Comparison of ENCODE assay signal across 26 cellular contexts in the genomic region with DNA sequence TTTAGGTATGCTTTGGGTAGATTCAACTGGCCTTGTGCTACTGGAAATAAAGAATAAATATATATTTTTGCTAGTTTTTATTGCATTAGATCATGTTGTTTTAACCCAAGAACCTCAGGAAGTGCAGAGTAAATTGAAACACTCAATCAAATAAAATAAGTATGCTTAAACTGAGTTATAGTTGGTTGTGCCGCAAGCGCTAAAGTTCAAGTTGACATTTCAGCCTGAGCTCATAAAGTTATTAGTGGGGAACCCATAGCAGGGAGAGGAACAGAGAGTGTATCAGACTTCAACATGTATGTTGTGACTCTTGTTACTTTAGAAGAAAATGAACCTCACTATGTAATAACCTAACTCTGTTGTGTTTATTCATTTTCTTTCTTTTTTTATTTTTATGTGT.
"Had no signal": no experiment of that assay in that cellular context is flagged by ENCODE, and none has a peak within 500 bp of the region (broad histone marks: within the 10 kb centered on the region; RNA-seq: fewer than 3 reads in every experiment).

No MANE protein-coding gene starts in this region.

- H3K36me3 Mint-ChIP-seq: stimulated activated effector memory CD8-positive, alpha-beta T cell treated with anti-CD3 and anti-CD28 coated beads, Interleukin-12 subunit alpha, Interleukin-12 subunit beta, amount 100 ng/mL, for 72 hours; type B pancreatic cell had no signal

- DNase-seq: stimulated activated CD4-positive, alpha-beta T cell treated with anti-CD3 and anti-CD28 coated beads, Interleukin-2, amount 100 ng/mL, for 48 hours; stimulated activated CD4-positive, alpha-beta T cell treated with anti-CD3 and anti-CD28 coated beads, Interleukin-4, amount 100 ng/mL, for 1 hour; stimulated activated CD4-positive, alpha-beta T cell treated with anti-CD3 and anti-CD28 coated beads, Interleukin-4, amount 100 ng/mL, for 24 hours; stimulated activated CD4-positive, alpha-beta T cell treated with anti-CD3 and anti-CD28 coated beads, Interleukin-4, amount 100 ng/mL, for 4 hours; stimulated activated CD8-positive, alpha-beta memory T cell treated with anti-CD3 and anti-CD28 coated beads, Interleukin-4, amount 100 ng/mL, for 48 hours; stimulated activated naive B cell treated with anti-CD40 and anti-IgM and Interleukin-4, amounts not matched to agents 10 μg/mL and 1 μg/mL and 100 μg/mL, for 72 hours; stimulated activated naive CD4-positive, alpha-beta T cell; stimulated activated naive CD4-positive, alpha-beta T cell treated with Interleukin-2 at 50 U/mL for 16 hours; stimulated activated naive CD8-positive, alpha-beta T cell treated with anti-CD3 and anti-CD28 coated beads, Interleukin-15, amount 100 ng/mL, for 72 hours; stimulated activated naive CD8-positive, alpha-beta T cell treated with anti-CD3 and anti-CD28 coated beads, Interleukin-15, Interleukin-2, amounts not matched to agents 100 U/mL and 50 U/mL, for 24 hours; stomach; substantia nigra; testis; thyroid gland; tibial artery; transverse colon; upper lobe of left lung; upper lobe of right lung; uterus had no signal

- ATAC-seq: stimulated activated effector memory CD8-positive, alpha-beta T cell treated with anti-CD3 and anti-CD28 coated beads, Interleukin-12 subunit alpha, Interleukin-12 subunit beta, amount 100 ng/mL, for 72 hours; stimulated activated naive B cell treated with anti-CD40 and anti-IgM and Interleukin-4, amounts not matched to agents 10 μg/mL and 1 μg/mL and 100 μg/mL, for 72 hours; stimulated activated naive CD8-positive, alpha-beta T cell treated with anti-CD3 and anti-CD28 coated beads, Interleukin-15, amount 100 ng/mL, for 72 hours; stimulated activated naive CD8-positive, alpha-beta T cell treated with anti-CD3 and anti-CD28 coated beads, Interleukin-15, Interleukin-2, amounts not matched to agents 100 U/mL and 50 U/mL, for 24 hours; upper lobe of right lung had no signal

- H3K9me3 Mint-ChIP-seq: stimulated activated effector memory CD8-positive, alpha-beta T cell treated with anti-CD3 and anti-CD28 coated beads, Interleukin-12 subunit alpha, Interleukin-12 subunit beta, amount 100 ng/mL, for 72 hours; stimulated activated naive B cell treated with anti-CD40 and anti-IgM and Interleukin-4, amounts not matched to agents 10 μg/mL and 1 μg/mL and 100 μg/mL, for 72 hours; stimulated activated naive CD8-positive, alpha-beta T cell treated with anti-CD3 and anti-CD28 coated beads, Interleukin-15, amount 100 ng/mL, for 72 hours; stimulated activated naive CD8-positive, alpha-beta T cell treated with anti-CD3 and anti-CD28 coated beads, Interleukin-15, Interleukin-2, amounts not matched to agents 100 ng/mL and 50 ng/mL, for 24 hours had no signal

- H3K9me3 ChIP-seq: suprapubic skin, testis, thyroid gland, upper lobe of left lung, upper lobe of right lung, uterus, vagina had no signal

- H3K4me3 Mint-ChIP-seq: stimulated activated effector memory CD8-positive, alpha-beta T cell treated with anti-CD3 and anti-CD28 coated beads, Interleukin-12 subunit alpha, Interleukin-12 subunit beta, amount 100 ng/mL, for 72 hours; stimulated activated naive B cell treated with anti-CD40 and anti-IgM and Interleukin-4, amounts not matched to agents 10 μg/mL and 1 μg/mL and 100 μg/mL, for 72 hours; stimulated activated naive CD8-positive, alpha-beta T cell treated with anti-CD3 and anti-CD28 coated beads, Interleukin-15, amount 100 ng/mL, for 72 hours; stimulated activated naive CD8-positive, alpha-beta T cell treated with anti-CD3 and anti-CD28 coated beads, Interleukin-15, Interleukin-2, amounts not matched to agents 100 ng/mL and 50 ng/mL, for 24 hours; type B pancreatic cell had no signal

- H3K4me1 Mint-ChIP-seq: stimulated activated effector memory CD8-positive, alpha-beta T cell treated with anti-CD3 and anti-CD28 coated beads, Interleukin-12 subunit alpha, Interleukin-12 subunit beta, amount 100 ng/mL, for 72 hours; stimulated activated naive B cell treated with anti-CD40 and anti-IgM and Interleukin-4, amounts not matched to agents 10 μg/mL and 1 μg/mL and 100 μg/mL, for 72 hours; stimulated activated naive CD8-positive, alpha-beta T cell treated with anti-CD3 and anti-CD28 coated beads, Interleukin-15, amount 100 ng/mL, for 72 hours had no signal

- H3K27ac Mint-ChIP-seq: stimulated activated effector memory CD8-positive, alpha-beta T cell treated with anti-CD3 and anti-CD28 coated beads, Interleukin-12 subunit alpha, Interleukin-12 subunit beta, amount 100 ng/mL, for 72 hours; stimulated activated naive B cell treated with anti-CD40 and anti-IgM and Interleukin-4, amounts not matched to agents 10 μg/mL and 1 μg/mL and 100 μg/mL, for 72 hours; stimulated activated naive CD8-positive, alpha-beta T cell treated with anti-CD3 and anti-CD28 coated beads, Interleukin-15, amount 100 ng/mL, for 72 hours; stimulated activated naive CD8-positive, alpha-beta T cell treated with anti-CD3 and anti-CD28 coated beads, Interleukin-15, Interleukin-2, amounts not matched to agents 100 ng/mL and 50 ng/mL, for 24 hours; type B pancreatic cell had no signal

- H3K27ac ChIP-seq: stomach, suprapubic skin, testis, thoracic aorta, thyroid gland, tibial artery, tibial nerve, transverse colon, upper lobe of left lung, upper lobe of right lung, uterus, vagina had no signal

- H3K27me3 ChIP-seq: suprapubic skin, testis, thyroid gland, tibial nerve, transverse colon, upper lobe of left lung, upper lobe of right lung, uterus, vagina had no signal

- H3K27me3 Mint-ChIP-seq: stimulated activated naive CD8-positive, alpha-beta T cell treated with anti-CD3 and anti-CD28 coated beads, Interleukin-15, amount 100 ng/mL, for 72 hours; type B pancreatic cell had no signal

- H3K4me3 ChIP-seq: stomach, suprapubic skin, testis, thoracic aorta, thyroid gland, tibial artery, tibial nerve, transverse colon, upper lobe of left lung, upper lobe of right lung, uterus, vagina had no signal

- H3K4me1 ChIP-seq: stomach, suprapubic skin, testis, thyroid gland, tibial artery, tibial nerve, upper lobe of left lung, upper lobe of right lung, uterus, vagina had no signal

- H3K36me3 ChIP-seq: stomach, suprapubic skin, thoracic aorta, thyroid gland, tibial artery, tibial nerve, transverse colon, upper lobe of left lung, upper lobe of right lung, uterus, vagina had no signal
